8 cellular contexts compared by ENCODE assay signal in the genomic region with DNA sequence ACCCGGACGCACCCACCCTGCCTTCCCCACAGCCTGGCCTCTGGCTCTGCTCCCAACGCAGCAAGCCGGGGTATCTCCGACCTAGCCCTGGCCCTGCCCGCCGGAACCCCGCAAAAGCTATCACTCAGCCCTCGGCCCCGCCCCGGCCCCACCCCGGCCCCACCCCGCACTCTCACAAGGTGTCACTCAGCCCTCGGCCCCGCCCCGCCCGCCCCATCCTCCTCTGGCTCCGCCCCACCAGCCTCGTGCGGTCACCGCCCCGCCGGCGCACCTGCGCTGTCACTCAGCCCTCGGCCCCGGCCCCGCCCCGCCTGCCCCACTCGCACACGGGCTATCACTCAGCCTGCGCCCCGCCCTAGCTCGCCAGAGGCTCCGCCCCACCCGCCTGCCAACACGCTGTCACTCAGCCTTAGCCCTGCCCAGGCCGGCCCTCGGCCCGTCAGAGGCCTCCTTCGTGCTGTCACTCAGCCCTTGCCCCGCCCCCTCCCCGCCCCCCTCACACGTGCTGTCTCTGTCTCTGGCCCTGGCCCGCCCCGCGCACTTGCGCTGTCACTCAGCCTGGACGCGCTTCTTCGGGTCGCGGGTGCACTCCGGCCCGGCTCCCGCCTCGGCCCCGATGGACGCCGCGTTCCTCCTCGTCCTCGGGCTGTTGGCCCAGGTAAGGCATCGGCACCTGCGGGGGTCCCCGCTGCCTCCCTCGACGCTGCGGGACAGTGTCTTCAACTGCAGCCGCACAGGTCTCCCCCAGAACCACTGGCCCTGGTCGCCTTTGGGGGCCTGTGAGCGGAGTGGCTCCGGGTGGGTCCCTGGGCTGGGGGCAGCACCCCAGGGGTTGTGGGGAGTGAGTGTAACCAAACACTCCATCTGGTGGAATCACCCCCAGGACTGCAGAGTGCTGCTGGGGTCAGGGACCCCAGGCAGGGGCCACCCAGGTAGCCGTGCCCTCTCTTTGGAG. TPM values are rescaled to one million over a fixed set of nuclear protein-coding genes. Genes with fewer than 3 reads are reported as not detected.
A peak's percentile ranks its signal among the peaks of the same experiment; 100 is the strongest.
DNase-seq lines count a peak whose midpoint lies in the region; TF ChIP-seq lines count a peak whose summit lies in the region.

A gene with protein sequence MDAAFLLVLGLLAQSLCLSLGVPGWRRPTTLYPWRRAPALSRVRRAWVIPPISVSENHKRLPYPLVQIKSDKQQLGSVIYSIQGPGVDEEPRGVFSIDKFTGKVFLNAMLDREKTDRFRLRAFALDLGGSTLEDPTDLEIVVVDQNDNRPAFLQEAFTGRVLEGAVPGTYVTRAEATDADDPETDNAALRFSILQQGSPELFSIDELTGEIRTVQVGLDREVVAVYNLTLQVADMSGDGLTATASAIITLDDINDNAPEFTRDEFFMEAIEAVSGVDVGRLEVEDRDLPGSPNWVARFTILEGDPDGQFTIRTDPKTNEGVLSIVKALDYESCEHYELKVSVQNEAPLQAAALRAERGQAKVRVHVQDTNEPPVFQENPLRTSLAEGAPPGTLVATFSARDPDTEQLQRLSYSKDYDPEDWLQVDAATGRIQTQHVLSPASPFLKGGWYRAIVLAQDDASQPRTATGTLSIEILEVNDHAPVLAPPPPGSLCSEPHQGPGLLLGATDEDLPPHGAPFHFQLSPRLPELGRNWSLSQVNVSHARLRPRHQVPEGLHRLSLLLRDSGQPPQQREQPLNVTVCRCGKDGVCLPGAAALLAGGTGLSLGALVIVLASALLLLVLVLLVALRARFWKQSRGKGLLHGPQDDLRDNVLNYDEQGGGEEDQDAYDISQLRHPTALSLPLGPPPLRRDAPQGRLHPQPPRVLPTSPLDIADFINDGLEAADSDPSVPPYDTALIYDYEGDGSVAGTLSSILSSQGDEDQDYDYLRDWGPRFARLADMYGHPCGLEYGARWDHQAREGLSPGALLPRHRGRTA (plus strand): TSS at position 533 of the 955 bp plus-strand sequence. CDS start 84 bp downstream, at position 617.

- H3K9me3 Mint-ChIP-seq in activated T-helper 2 cell treated with anti-CD3 and anti-CD28 coated beads, Interferon-gamma antibody, Interleukin-2, Interleukin-4, amounts not matched to agents 10 μg/mL and 5 μg/mL and 100 μg/mL, durations not matched to agents 14 hours and 24 hours and 36 hours = no peaks in the 10 kb centered on the region
- no peaks in the 10 kb centered on the region for H3K9me3 Mint-ChIP-seq in neural crest cell

- no peaks in the 10 kb centered on the region for H3K36me3 Mint-ChIP-seq in activated T-helper 2 cell treated with anti-CD3 and anti-CD28 coated beads, Interferon-gamma antibody, Interleukin-2, Interleukin-4, amounts not matched to agents 10 μg/mL and 5 μg/mL and 100 μg/mL, durations not matched to agents 14 hours and 24 hours and 36 hours (ENCODE audit: low read depth)
- H3K36me3 Mint-ChIP-seq in neural crest cell (ENCODE audit: low read depth) = no peaks in the 10 kb centered on the region

- H3K4me3 Mint-ChIP-seq in activated T-helper 2 cell treated with anti-CD3 and anti-CD28 coated beads, Interferon-gamma antibody, Interleukin-2, Interleukin-4, amounts not matched to agents 10 μg/mL and 5 μg/mL and 100 μg/mL, durations not matched to agents 14 hours and 24 hours and 36 hours (ENCODE audit: low read depth) = peak within 1 kb of the TSS; percentile 62
- peak within 1 kb of the TSS; percentile 38 for H3K4me3 Mint-ChIP-seq in neural crest cell

- H3K27ac Mint-ChIP-seq in activated T-helper 2 cell treated with anti-CD3 and anti-CD28 coated beads, Interferon-gamma antibody, Interleukin-2, Interleukin-4, amounts not matched to agents 10 μg/mL and 5 μg/mL and 100 μg/mL, durations not matched to agents 14 hours and 24 hours and 36 hours = no peak within 1 kb of the TSS
- H3K27ac Mint-ChIP-seq in neural crest cell (ENCODE audit: unreplicated experiment) = no peak within 1 kb of the TSS

- H3K27me3 Mint-ChIP-seq in activated T-helper 2 cell treated with anti-CD3 and anti-CD28 coated beads, Interferon-gamma antibody, Interleukin-2, Interleukin-4, amounts not matched to agents 10 μg/mL and 5 μg/mL and 100 μg/mL, durations not matched to agents 14 hours and 24 hours and 36 hours (ENCODE audit: low read depth) = peaks cover 4% of the 10 kb centered on the region
- H3K27me3 Mint-ChIP-seq in neural crest cell (ENCODE audit: low read depth) = peaks cover 22% of the 10 kb centered on the region

- DNase-seq in DMS114 treated with DMSO at 0.1 percent for 48 hours (lab: John Stamatoyannopoulos, UW; ENCODE audit: unreplicated experiment) = peak; percentile 62
- DNase-seq in H4 (ENCODE audit: low spot score) = peak; percentile 59
- peak; percentile 87 for DNase-seq in LNCaP clone FGC (ENCODE audit: low read depth)
- DNase-seq in RPMI7951 (ENCODE audit: low read depth) = peak; percentile 86
- DNase-seq in activated T-helper 2 cell treated with anti-CD3 and anti-CD28 coated beads, Interferon-gamma antibody, Interleukin-2, Interleukin-4, amounts not matched to agents 10 μg/mL and 5 μg/mL and 100 μg/mL, durations not matched to agents 14 hours and 24 hours and 36 hours (ENCODE audit: low spot score) = peak; percentile 88
- DNase-seq in fibroblast of the aortic adventitia (ENCODE audit: low read depth) = peak; percentile 69
- DNase-seq in neural crest cell (ENCODE audit: low read depth, low spot score) = peak; percentile 79
- DNase-seq in stimulated activated naive CD4-positive, alpha-beta T cell treated with Interleukin-2 at 50 U/mL for 16 hours (lab: John Stamatoyannopoulos, UW) = peak; percentile 95

- H3K4me3 ChIP-seq in LNCaP clone FGC (ENCODE audit: low read depth, low read length) (peak within 1 kb of the TSS; percentile 47), fibroblast of the aortic adventitia (ENCODE audit: low read depth, low read length) (peak within 1 kb of the TSS; percentile 33)

- TF ChIP-seq CTCF in LNCaP clone FGC (IDR thresholded peaks at IDR 0.05; ENCODE audit: control insufficient read depth, extremely low read depth, insufficient read depth) (no peak), fibroblast of the aortic adventitia (IDR thresholded peaks at IDR 0.05; ENCODE audit: insufficient read depth, low read length) (no peak), neural crest cell (conservative IDR thresholded peaks at IDR 0.05) (no peak)

- peaks cover 4% of the 10 kb centered on the region for H3K4me1 Mint-ChIP-seq in activated T-helper 2 cell treated with anti-CD3 and anti-CD28 coated beads, Interferon-gamma antibody, Interleukin-2, Interleukin-4, amounts not matched to agents 10 μg/mL and 5 μg/mL and 100 μg/mL, durations not matched to agents 14 hours and 24 hours and 36 hours (ENCODE audit: low read depth)
- peaks cover 4% of the 10 kb centered on the region for H3K4me1 Mint-ChIP-seq in neural crest cell

- intact Hi-C loops in activated T-helper 2 cell treated with anti-CD3 and anti-CD28 coated beads, Interferon-gamma antibody, Interleukin-2, Interleukin-4, amounts not matched to agents 10 μg/mL and 5 μg/mL and 100 μg/mL, durations not matched to agents 14 hours and 24 hours and 36 hours (cut with micrococcal nuclease) = loop anchor here (1.0 to 2.0 kb wide), 2 partner anchors 21 to 45 kb away; partner anchors contain the start of gene ZNF778

RNA-seq across cellular contexts. Expression of the gene that starts here (rescaled TPM):
- 0.17 TPM in 1 of 2 replicates, not detected in the other for total RNA-seq in H4 (2014; rRNA removed; shearing (Covaris generic))
- 0.36 and 0.59 TPM in 2 replicates for total RNA-seq in RPMI7951 (2014; rRNA removed; shearing (Covaris generic))
- not detected in 2 replicates for total RNA-seq in activated T-helper 2 cell treated with anti-CD3 and anti-CD28 coated beads, Interferon-gamma antibody, Interleukin-2, Interleukin-4, amounts not matched to agents 10 μg/mL and 5 μg/mL and 100 μg/mL, durations not matched to agents 14 hours and 24 hours and 36 hours
- total RNA-seq in fibroblast of the aortic adventitia (ENCODE audit: low replicate concordance) (0.09 TPM in 1 of 2 replicates, not detected in the other), neural crest cell (not detected in 2 replicates)

Comparison
In these comparisons a context has a peak if more than half of its experiments do, and no peak if none do; other contexts are left out.
1. Peak in every context shown above with its lines: DNase-seq and H3K4me3 ChIP-seq.
2. Peak in DNase-seq in H4; RNA of the gene not detected or under 1 TPM.
3. Peak in DNase-seq in RPMI7951; RNA of the gene not detected or under 1 TPM.
4. Peak in DNase-seq in activated T-helper 2 cell treated with anti-CD3 and anti-CD28 coated beads, Interferon-gamma antibody, Interleukin-2, Interleukin-4, amounts not matched to agents 10 μg/mL and 5 μg/mL and 100 μg/mL, durations not matched to agents 14 hours and 24 hours and 36 hours; RNA of the gene not detected or under 1 TPM.
5. Peak in DNase-seq and H3K4me3 ChIP-seq in fibroblast of the aortic adventitia; RNA of the gene not detected or under 1 TPM.
6. Peak in DNase-seq in neural crest cell; RNA of the gene not detected or under 1 TPM.